Comparison of ENCODE assay signal across 1 cellular context in genomic region chr2:156435392-156435724, GRCh38.
TF ChIP-seq lines count a peak whose summit lies in the region.

No MANE protein-coding gene starts in this region.

TF ChIP-seq in HEK293, 187 proteins besides CTCF, POLR2A, EP300 and RAD21 (continued from another document):
- TF ChIP-seq PRDM10 (tag by site-specific recombination; IDR thresholded peaks at IDR 0.05) (peak; percentile 64), ZBTB20 (tag by site-specific recombination; IDR thresholded peaks at IDR 0.05) (peak; percentile 95), ZNF223 (tag by site-specific recombination; IDR thresholded peaks at IDR 0.05) (no peak), ZNF398 (tag by site-specific recombination; IDR thresholded peaks at IDR 0.05) (peak; percentile 68), ZEB2 (tag by site-specific recombination; IDR thresholded peaks at IDR 0.05) (no peak), KLF16 (tag by site-specific recombination; IDR thresholded peaks at IDR 0.05) (no peak), ZBTB1 (tag by site-specific recombination; IDR thresholded peaks at IDR 0.05) (no peak), ZBTB17 (tag by site-specific recombination; IDR thresholded peaks at IDR 0.05) (no peak; the same call in 1 of the 2 replicates), SCRT1 (tag by site-specific recombination; IDR thresholded peaks at IDR 0.05; ENCODE audit: borderline replicate concordance) (peak; percentile 62; the same call in 1 of the 2 replicates), ZNF391 (tag by site-specific recombination; IDR thresholded peaks at IDR 0.05; ENCODE audit: borderline replicate concordance, low read depth) (no peak), ZFHX2 (tag by site-specific recombination; conservative IDR thresholded peaks at IDR 0.05) (no peak), SCRT2 (tag by site-specific recombination; IDR thresholded peaks at IDR 0.05) (peak; percentile 86), ZNF548 (tag by site-specific recombination; IDR thresholded peaks at IDR 0.05) (no peak), FEZF1 (tag by site-specific recombination; IDR thresholded peaks at IDR 0.05) (no peak), ZNF621 (tag by site-specific recombination; IDR thresholded peaks at IDR 0.05) (no peak), ZIC2 (tag by site-specific recombination; IDR thresholded peaks at IDR 0.05) (peak; percentile 84), GLIS1 (tag by site-specific recombination; IDR thresholded peaks at IDR 0.05) (peak; percentile 93), ZFP3 (tag by site-specific recombination; IDR thresholded peaks at IDR 0.05; ENCODE audit: low read depth) (no peak), GFI1B (tag by site-specific recombination; IDR thresholded peaks at IDR 0.05) (no peak), ZNF423 (tag by site-specific recombination; IDR thresholded peaks at IDR 0.05) (peak; percentile 31; the same call in 1 of the 2 replicates), ZNF626 (tag by site-specific recombination; IDR thresholded peaks at IDR 0.05) (no peak)
- TF ChIP-seq, protein P1, sequence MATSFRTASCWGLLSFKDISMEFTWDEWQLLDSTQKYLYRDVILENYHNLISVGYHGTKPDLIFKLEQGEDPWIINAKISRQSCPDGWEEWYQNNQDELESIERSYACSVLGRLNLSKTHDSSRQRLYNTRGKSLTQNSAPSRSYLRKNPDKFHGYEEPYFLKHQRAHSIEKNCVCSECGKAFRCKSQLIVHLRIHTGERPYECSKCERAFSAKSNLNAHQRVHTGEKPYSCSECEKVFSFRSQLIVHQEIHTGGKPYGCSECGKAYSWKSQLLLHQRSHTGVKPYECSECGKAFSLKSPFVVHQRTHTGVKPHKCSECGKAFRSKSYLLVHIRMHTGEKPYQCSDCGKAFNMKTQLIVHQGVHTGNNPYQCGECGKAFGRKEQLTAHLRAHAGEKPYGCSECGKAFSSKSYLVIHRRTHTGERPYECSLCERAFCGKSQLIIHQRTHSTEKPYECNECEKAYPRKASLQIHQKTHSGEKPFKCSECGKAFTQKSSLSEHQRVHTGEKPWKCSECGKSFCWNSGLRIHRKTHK (tag by site-specific recombination; IDR thresholded peaks at IDR 0.05), result no peak
